ENCODE assay signal across 9 cellular contexts in the genomic region with DNA sequence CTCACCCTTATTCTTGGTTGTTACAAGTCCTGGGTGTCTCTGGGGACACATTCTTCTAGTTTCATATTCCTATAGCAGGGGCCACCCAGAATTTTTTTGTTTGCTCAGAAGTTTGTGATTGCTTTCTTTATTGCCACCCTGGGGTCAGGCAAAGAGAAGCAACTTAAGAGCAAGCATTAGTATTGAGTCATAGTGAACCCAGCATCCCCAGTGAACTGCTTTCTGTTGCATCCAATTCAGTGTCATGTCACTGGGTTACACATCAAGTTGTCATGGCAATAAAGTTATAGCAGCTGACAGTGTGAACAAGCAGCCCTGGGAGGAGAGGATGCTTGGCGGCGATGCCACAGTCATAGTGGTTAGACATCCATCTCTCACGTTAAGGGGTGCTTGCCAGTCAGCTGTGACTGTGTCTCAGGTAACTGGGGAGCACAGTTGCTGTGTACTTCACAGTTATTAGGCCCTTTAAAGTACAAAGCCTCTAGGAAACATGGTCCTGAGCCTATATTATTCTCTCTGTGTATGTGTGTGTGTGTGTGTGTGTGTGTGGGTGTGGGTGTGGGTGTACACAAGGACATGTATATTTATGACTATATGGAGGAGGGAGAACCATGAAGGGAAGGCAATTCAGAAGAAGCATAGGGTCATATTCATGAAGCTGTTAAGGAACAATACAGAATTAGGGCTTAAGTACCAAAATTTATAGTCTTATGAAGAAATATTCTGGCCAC. TPM values are rescaled to one million over a fixed set of nuclear protein-coding genes. Genes with fewer than 3 reads are reported as not detected.
A peak's percentile ranks its signal among the peaks of the same experiment; 100 is the strongest.
DNase-seq lines count a peak whose midpoint lies in the region; ATAC-seq and TF ChIP-seq lines count a peak whose summit lies in the region.
"Had no signal": no experiment of that assay in that cellular context is flagged by ENCODE, and none has a peak within 500 bp of the region (broad histone marks: within the 10 kb centered on the region; RNA-seq: fewer than 3 reads in every experiment).

No MANE protein-coding gene starts in this region.

- no peak overlapping the region for H3K27ac ChIP-seq in body of pancreas
- H3K27ac ChIP-seq: parathyroid adenoma had no signal

- no peak for TF ChIP-seq CTCF in AG09309 (IDR thresholded peaks at IDR 0.05; ENCODE audit: control insufficient read depth, insufficient read depth, low read depth, low read length, missing control alignments)
- no peak for TF ChIP-seq CTCF in body of pancreas (IDR thresholded peaks at IDR 0.05)

- WGBS in body of pancreas, 2 donors = 90 to 94% methylated on average over 3 of the region's 3 CpGs

- no peaks in the 10 kb centered on the region for H3K27me3 ChIP-seq in body of pancreas

- ATAC-seq in HG03103 (IDR thresholded peaks at IDR 0.05; ENCODE audit: low read depth, unreplicated experiment) (peak; percentile 75), body of pancreas (no peak), SK-N-SH treated with all-trans-retinoic acid at 6 μM for 48 hours (no peak)
- peak; percentile 48 for ATAC-seq in effector memory CD8-positive, alpha-beta T cell (replicated peaks)

- peak overlapping the region in 1 of 2 donors; percentile 81 for H3K27ac Mint-ChIP-seq in effector memory CD8-positive, alpha-beta T cell

- TF ChIP-seq POLR2A in body of pancreas (IDR thresholded peaks at IDR 0.05) = no peak

- H3K4me3 ChIP-seq in AG09309 (ENCODE audit: control insufficient read depth, low read depth, low read length) = no peak overlapping the region
- no peak overlapping the region for H3K4me3 ChIP-seq in body of pancreas

- intact Hi-C loops in body of pancreas (cut with DNase I) = no loop called here

- no peaks in the 10 kb centered on the region for H3K27me3 Mint-ChIP-seq in effector memory CD8-positive, alpha-beta T cell

- H3K4me1 ChIP-seq in body of pancreas = peaks cover 21% of the 10 kb centered on the region
- H3K4me1 ChIP-seq: parathyroid adenoma had no signal

- no peaks in the 10 kb centered on the region for H3K36me3 Mint-ChIP-seq in effector memory CD8-positive, alpha-beta T cell (ENCODE audit: insufficient read depth)

- H3K36me3 ChIP-seq in body of pancreas (replicated peaks in 1 of 2; ENCODE audit: insufficient read depth in 1 of 2, low read depth in 2 of 2) = no peaks in the 10 kb centered on the region

- peaks cover 0 to 6% of the 10 kb centered on the region in 2 donors for H3K9me3 Mint-ChIP-seq in effector memory CD8-positive, alpha-beta T cell

- H3K4me3 Mint-ChIP-seq in effector memory CD8-positive, alpha-beta T cell = no peak overlapping the region

- peaks cover 22 to 43% of the 10 kb centered on the region in 2 donors for H3K4me1 Mint-ChIP-seq in effector memory CD8-positive, alpha-beta T cell (ENCODE audit: low read depth in 2 of 2)

- DNase-seq in AG09309 (ENCODE audit: low read depth) (peak; percentile 31), GM19240 (ENCODE audit: insufficient read length, low spot score) (peak; percentile 10), body of pancreas (no peak), cerebellar cortex (ENCODE audit: low spot score) (no peak), AML-193 (lab: John Stamatoyannopoulos, UW) (no peak)
- DNase-seq in effector memory CD8-positive, alpha-beta T cell = peak in 1 of 3 experiments; percentile 0

- no peaks in the 10 kb centered on the region for H3K9me3 ChIP-seq in body of pancreas

TF ChIP-seq in SK-N-SH treated with all-trans-retinoic acid at 6 μM for 48 hours, 23 proteins besides CTCF, POLR2A, EP300 and RAD21:
- TF ChIP-seq OSR1 (CRISPR knock-in tag; IDR thresholded peaks at IDR 0.05) (no peak), PPARA (CRISPR knock-in tag; IDR thresholded peaks at IDR 0.05; ENCODE audit: borderline replicate concordance) (no peak), ZFP30 (CRISPR knock-in tag; IDR thresholded peaks at IDR 0.05) (no peak), RARB (CRISPR knock-in tag; IDR thresholded peaks at IDR 0.05) (no peak), TCF4 (CRISPR knock-in tag; IDR thresholded peaks at IDR 0.05; ENCODE audit: borderline replicate concordance) (no peak), ISL1 (CRISPR knock-in tag; IDR thresholded peaks at IDR 0.05) (no peak), GLIS3 (CRISPR knock-in tag; IDR thresholded peaks at IDR 0.05) (no peak), ZC3H10 (CRISPR knock-in tag; IDR thresholded peaks at IDR 0.05) (no peak), BACH2 (CRISPR knock-in tag; IDR thresholded peaks at IDR 0.05; ENCODE audit: borderline replicate concordance) (no peak), ARNTL (CRISPR knock-in tag; IDR thresholded peaks at IDR 0.05; ENCODE audit: borderline replicate concordance, low read depth) (no peak), SNAI2 (CRISPR knock-in tag; IDR thresholded peaks at IDR 0.05) (no peak), ESRRG (CRISPR knock-in tag; IDR thresholded peaks at IDR 0.05) (no peak), ZNF565 (CRISPR knock-in tag; conservative IDR thresholded peaks at IDR 0.05; ENCODE audit: low read depth) (no peak), ZNF70 (CRISPR knock-in tag; IDR thresholded peaks at IDR 0.05) (no peak)
- TF ChIP-seq, protein P1, sequence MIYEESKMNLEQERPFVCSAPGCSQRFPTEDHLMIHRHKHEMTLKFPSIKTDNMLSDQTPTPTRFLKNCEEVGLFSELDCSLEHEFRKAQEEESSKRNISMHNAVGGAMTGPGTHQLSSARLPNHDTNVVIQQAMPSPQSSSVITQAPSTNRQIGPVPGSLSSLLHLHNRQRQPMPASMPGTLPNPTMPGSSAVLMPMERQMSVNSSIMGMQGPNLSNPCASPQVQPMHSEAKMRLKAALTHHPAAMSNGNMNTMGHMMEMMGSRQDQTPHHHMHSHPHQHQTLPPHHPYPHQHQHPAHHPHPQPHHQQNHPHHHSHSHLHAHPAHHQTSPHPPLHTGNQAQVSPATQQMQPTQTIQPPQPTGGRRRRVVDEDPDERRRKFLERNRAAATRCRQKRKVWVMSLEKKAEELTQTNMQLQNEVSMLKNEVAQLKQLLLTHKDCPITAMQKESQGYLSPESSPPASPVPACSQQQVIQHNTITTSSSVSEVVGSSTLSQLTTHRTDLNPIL (CRISPR knock-in tag; IDR thresholded peaks at IDR 0.05; ENCODE audit: low read depth) = no peak
- TF ChIP-seq, protein P2, sequence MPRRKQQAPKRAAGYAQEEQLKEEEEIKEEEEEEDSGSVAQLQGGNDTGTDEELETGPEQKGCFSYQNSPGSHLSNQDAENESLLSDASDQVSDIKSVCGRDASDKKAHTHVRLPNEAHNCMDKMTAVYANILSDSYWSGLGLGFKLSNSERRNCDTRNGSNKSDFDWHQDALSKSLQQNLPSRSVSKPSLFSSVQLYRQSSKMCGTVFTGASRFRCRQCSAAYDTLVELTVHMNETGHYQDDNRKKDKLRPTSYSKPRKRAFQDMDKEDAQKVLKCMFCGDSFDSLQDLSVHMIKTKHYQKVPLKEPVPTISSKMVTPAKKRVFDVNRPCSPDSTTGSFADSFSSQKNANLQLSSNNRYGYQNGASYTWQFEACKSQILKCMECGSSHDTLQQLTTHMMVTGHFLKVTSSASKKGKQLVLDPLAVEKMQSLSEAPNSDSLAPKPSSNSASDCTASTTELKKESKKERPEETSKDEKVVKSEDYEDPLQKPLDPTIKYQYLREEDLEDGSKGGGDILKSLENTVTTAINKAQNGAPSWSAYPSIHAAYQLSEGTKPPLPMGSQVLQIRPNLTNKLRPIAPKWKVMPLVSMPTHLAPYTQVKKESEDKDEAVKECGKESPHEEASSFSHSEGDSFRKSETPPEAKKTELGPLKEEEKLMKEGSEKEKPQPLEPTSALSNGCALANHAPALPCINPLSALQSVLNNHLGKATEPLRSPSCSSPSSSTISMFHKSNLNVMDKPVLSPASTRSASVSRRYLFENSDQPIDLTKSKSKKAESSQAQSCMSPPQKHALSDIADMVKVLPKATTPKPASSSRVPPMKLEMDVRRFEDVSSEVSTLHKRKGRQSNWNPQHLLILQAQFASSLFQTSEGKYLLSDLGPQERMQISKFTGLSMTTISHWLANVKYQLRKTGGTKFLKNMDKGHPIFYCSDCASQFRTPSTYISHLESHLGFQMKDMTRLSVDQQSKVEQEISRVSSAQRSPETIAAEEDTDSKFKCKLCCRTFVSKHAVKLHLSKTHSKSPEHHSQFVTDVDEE (CRISPR knock-in tag; IDR thresholded peaks at IDR 0.05) = no peak
- TF ChIP-seq, protein P3, sequence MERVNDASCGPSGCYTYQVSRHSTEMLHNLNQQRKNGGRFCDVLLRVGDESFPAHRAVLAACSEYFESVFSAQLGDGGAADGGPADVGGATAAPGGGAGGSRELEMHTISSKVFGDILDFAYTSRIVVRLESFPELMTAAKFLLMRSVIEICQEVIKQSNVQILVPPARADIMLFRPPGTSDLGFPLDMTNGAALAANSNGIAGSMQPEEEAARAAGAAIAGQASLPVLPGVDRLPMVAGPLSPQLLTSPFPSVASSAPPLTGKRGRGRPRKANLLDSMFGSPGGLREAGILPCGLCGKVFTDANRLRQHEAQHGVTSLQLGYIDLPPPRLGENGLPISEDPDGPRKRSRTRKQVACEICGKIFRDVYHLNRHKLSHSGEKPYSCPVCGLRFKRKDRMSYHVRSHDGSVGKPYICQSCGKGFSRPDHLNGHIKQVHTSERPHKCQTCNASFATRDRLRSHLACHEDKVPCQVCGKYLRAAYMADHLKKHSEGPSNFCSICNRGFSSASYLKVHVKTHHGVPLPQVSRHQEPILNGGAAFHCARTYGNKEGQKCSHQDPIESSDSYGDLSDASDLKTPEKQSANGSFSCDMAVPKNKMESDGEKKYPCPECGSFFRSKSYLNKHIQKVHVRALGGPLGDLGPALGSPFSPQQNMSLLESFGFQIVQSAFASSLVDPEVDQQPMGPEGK (CRISPR knock-in tag; IDR thresholded peaks at IDR 0.05; ENCODE audit: borderline replicate concordance) = no peak
- TF ChIP-seq, protein P4, sequence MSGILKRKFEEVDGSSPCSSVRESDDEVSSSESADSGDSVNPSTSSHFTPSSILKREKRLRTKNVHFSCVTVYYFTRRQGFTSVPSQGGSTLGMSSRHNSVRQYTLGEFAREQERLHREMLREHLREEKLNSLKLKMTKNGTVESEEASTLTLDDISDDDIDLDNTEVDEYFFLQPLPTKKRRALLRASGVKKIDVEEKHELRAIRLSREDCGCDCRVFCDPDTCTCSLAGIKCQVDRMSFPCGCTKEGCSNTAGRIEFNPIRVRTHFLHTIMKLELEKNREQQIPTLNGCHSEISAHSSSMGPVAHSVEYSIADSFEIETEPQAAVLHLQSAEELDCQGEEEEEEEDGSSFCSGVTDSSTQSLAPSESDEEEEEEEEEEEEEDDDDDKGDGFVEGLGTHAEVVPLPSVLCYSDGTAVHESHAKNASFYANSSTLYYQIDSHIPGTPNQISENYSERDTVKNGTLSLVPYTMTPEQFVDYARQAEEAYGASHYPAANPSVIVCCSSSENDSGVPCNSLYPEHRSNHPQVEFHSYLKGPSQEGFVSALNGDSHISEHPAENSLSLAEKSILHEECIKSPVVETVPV (CRISPR knock-in tag; IDR thresholded peaks at IDR 0.05) = no peak
TF ChIP-seq in SK-N-SH treated with all-trans-retinoic acid at 6 μM for 48 hours: peak in this region for 0.

RNA-seq across cellular contexts. Expression of a gene that starts 52.5 kb away (rescaled TPM):
- 10 to 100 TPM; 17.4 to 81.7 TPM for total RNA-seq in body of pancreas

Comparison
In these comparisons a context has a peak if more than half of its experiments do, and no peak if none do; other contexts are left out.
1. DNase-seq: peak in AG09309 (single experiment) and GM19240 (single experiment); none in body of pancreas (0 of 4), cerebellar cortex (single experiment) and AML-193 (0 of 2).
2. ATAC-seq: peak in HG03103 (single experiment) and effector memory CD8-positive, alpha-beta T cell (single experiment); none in body of pancreas (single experiment) and SK-N-SH treated with all-trans-retinoic acid at 6 μM for 48 hours (single experiment).